ENCODE assay signal across 7 cellular contexts in the genomic region with DNA sequence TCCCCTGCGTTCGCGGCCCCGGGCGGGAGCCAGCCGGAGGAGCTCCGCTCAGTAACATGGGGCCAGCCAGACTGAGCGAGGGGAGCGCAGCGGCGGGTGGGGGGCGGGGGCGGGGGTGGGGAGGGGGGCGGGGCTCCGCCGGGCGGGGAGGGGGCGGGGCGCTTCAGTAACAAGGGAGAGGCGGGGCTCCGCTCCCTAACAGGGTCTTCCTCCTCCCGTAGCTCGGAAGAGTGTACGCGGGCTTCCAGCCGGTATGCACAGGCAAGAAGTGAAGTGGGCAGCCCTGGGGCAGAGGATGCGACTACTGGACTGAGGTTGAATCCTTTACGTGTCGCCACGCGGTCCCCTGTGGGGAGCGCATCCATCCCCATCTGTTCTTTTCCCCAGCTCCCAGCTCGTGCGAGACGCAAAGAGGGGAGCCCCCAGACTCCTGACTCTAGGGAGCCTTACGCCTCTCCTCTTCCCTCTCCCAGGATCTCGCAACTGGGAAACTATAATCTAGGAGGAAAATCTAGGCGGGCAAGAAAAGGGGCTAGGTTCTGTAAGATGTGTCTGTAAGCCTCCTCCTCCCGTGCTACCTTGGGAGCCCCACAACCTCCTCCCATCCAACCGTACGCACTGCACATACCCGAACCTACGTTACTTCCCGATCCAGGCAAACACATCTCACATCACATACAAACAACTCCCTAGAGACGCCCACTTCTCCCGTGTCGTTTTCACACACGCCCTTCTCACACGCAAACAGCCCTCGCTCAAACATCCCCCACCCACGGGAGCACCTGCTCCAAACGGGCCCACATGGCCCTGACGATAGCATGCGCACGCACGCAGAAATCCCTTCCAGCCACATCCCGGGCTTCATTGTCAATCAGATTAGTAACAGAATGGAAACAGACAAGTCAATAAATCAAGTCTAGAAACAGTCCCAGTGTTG. TPM values are rescaled to one million over a fixed set of nuclear protein-coding genes. Genes with fewer than 3 reads are reported as not detected.
DNase-seq lines count a peak whose midpoint lies in the region; ATAC-seq and TF ChIP-seq lines count a peak whose summit lies in the region.

Gene SHF (minus strand): TSS at position 73 of the 937 bp plus-strand sequence. CDS start 15 bp downstream, at position 58.

- peak within 1 kb of the TSS; percentile 26 to 79 for H3K9ac ChIP-seq in colonic mucosa (ENCODE audit: low read depth in 2 of 2, low read length in 2 of 2)

- peak; percentile 32 for TF ChIP-seq POLR2A in GM19193 (IDR thresholded peaks at IDR 0.05; ENCODE audit: extremely low read depth, insufficient read depth, insufficient read length)

- no peaks in the 10 kb centered on the region for H3K9me3 ChIP-seq in colonic mucosa
- no peaks in the 10 kb centered on the region for H3K9me3 ChIP-seq in lower lobe of right lung

- TF ChIP-seq CTCF in colonic mucosa (IDR thresholded peaks at IDR 0.05) (no peak), lower lobe of right lung (IDR thresholded peaks at IDR 0.05) (no peak)

- peak; percentile 59 for ATAC-seq in lower lobe of right lung
- no peak for ATAC-seq in GM21526 (IDR thresholded peaks at IDR 0.05; ENCODE audit: low FRiP score, unreplicated experiment)

- intact Hi-C loops in colonic mucosa (cut with DNase I): no loop called here
- intact Hi-C loops in lower lobe of right lung (cut with DNase I): no loop called here

- peak within 1 kb of the TSS; percentile 32 for H3K27ac ChIP-seq in colonic mucosa
- peak within 1 kb of the TSS; percentile 73 for H3K27ac ChIP-seq in lower lobe of right lung

- H3K4me1 ChIP-seq in colonic mucosa (no peaks in the 10 kb centered on the region), lower lobe of right lung (peaks cover 19% of the 10 kb centered on the region)

- DNase-seq in NCI-H1694 treated with DMSO at 0.1 percent for 48 hours (lab: John Stamatoyannopoulos, UW) (peak; percentile 73), colonic mucosa (peak; percentile 68), lower lobe of right lung (no peak)
- peak; percentile 85 to 90 for DNase-seq in activated CD4-positive, alpha-beta T cell treated with anti-CD3 and anti-CD28 coated beads for 4 hours
- DNase-seq in stimulated activated CD4-positive, alpha-beta T cell treated with anti-CD3 and anti-CD28 coated beads, TNF-alpha, amount 100 ng/mL, for 24 hours (ENCODE audit: low read depth in 3 of 3): peak; percentile 52 to 78 (median 73)

- no peaks in the 10 kb centered on the region for H3K27me3 ChIP-seq in colonic mucosa
- no peaks in the 10 kb centered on the region for H3K27me3 ChIP-seq in lower lobe of right lung (ENCODE audit: low read depth)

- H3K4me3 ChIP-seq in colonic mucosa (peak within 1 kb of the TSS; percentile 50), lower lobe of right lung (peak within 1 kb of the TSS; percentile 70)

- H3K36me3 ChIP-seq in colonic mucosa (no peaks in the 10 kb centered on the region), lower lobe of right lung (no peaks in the 10 kb centered on the region)

RNA-seq across cellular contexts. Expression of gene SHF, which starts in this region (rescaled TPM):
- 10 to 100 TPM in 1 of 2 donors, 1 to 10 TPM in 1; 8.7 to 14.7 TPM for total RNA-seq in colonic mucosa
- 6.4 TPM for total RNA-seq in lower lobe of right lung
